Comparison of ENCODE assay signal across 1 cellular context in the genomic region with DNA sequence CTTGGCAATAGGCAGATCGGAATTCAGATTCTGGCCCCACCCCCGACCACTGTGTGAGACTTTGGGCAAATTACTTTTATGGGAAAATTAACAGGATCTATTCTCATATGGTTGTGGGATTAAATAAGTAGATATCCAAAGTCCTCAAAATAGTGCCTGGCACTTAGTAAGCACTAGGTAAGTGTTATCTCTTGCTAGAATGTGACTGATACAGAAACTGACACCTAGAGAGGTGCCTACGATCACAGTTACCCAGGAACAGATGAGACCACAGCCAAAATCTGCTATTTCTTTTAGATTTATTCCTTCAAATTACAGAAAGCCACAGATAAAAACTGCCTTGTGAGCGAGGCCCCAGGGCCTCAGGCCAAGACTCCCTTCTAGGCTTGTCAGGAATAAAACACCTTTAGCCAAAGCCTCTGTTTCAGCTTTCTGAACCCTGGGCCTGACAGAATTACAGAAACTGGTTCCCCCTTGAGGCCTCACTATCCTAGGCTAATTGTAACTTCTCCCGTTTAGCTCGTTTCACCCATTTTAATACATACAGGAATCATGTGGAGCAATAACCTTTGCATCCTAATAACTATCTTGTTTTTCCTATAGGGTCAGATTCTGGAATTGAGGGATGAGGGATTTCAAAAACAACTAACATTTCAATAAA.
TF ChIP-seq lines count a peak whose summit lies in the region.

No MANE protein-coding gene starts in this region.

TF ChIP-seq in K562, 482 proteins besides CTCF, POLR2A, EP300 and RAD21:
- TF ChIP-seq RAD51 (IDR thresholded peaks at IDR 0.05; ENCODE audit: borderline replicate concordance, low read depth) (no peak), HCFC1 (IDR thresholded peaks at IDR 0.05; ENCODE audit: low read depth, low read length) (no peak), TGIF2 (CRISPR knock-in tag; IDR thresholded peaks at IDR 0.05) (no peak), HNRNPL (IDR thresholded peaks at IDR 0.05; ENCODE audit: low read depth, low read length) (no peak), POLR3A (IDR thresholded peaks at IDR 0.05; ENCODE audit: borderline replicate concordance, extremely low read depth, insufficient read depth, insufficient read length) (no peak), ZNF699 (CRISPR knock-in tag; IDR thresholded peaks at IDR 0.05; ENCODE audit: insufficient replicate concordance) (no peak), RBM39 (optimal IDR thresholded peaks at IDR 0.05; ENCODE audit: low read depth, low read length) (no peak)
- TF ChIP-seq, protein P1, sequence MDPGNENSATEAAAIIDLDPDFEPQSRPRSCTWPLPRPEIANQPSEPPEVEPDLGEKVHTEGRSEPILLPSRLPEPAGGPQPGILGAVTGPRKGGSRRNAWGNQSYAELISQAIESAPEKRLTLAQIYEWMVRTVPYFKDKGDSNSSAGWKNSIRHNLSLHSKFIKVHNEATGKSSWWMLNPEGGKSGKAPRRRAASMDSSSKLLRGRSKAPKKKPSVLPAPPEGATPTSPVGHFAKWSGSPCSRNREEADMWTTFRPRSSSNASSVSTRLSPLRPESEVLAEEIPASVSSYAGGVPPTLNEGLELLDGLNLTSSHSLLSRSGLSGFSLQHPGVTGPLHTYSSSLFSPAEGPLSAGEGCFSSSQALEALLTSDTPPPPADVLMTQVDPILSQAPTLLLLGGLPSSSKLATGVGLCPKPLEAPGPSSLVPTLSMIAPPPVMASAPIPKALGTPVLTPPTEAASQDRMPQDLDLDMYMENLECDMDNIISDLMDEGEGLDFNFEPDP (CRISPR knock-in tag; IDR thresholded peaks at IDR 0.05), result no peak
- TF ChIP-seq, protein P2, sequence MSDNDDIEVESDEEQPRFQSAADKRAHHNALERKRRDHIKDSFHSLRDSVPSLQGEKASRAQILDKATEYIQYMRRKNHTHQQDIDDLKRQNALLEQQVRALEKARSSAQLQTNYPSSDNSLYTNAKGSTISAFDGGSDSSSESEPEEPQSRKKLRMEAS (CRISPR knock-in tag; IDR thresholded peaks at IDR 0.05), result no peak
- TF ChIP-seq, protein P3, sequence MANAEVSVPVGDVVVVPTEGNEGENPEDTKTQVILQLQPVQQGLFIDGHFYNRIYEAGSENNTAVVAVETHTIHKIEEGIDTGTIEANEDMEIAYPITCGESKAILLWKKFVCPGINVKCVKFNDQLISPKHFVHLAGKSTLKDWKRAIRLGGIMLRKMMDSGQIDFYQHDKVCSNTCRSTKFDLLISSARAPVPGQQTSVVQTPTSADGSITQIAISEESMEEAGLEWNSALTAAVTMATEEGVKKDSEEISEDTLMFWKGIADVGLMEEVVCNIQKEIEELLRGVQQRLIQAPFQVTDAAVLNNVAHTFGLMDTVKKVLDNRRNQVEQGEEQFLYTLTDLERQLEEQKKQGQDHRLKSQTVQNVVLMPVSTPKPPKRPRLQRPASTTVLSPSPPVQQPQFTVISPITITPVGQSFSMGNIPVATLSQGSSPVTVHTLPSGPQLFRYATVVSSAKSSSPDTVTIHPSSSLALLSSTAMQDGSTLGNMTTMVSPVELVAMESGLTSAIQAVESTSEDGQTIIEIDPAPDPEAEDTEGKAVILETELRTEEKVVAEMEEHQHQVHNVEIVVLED (CRISPR knock-in tag; IDR thresholded peaks at IDR 0.05), result no peak
- TF ChIP-seq, protein P4, sequence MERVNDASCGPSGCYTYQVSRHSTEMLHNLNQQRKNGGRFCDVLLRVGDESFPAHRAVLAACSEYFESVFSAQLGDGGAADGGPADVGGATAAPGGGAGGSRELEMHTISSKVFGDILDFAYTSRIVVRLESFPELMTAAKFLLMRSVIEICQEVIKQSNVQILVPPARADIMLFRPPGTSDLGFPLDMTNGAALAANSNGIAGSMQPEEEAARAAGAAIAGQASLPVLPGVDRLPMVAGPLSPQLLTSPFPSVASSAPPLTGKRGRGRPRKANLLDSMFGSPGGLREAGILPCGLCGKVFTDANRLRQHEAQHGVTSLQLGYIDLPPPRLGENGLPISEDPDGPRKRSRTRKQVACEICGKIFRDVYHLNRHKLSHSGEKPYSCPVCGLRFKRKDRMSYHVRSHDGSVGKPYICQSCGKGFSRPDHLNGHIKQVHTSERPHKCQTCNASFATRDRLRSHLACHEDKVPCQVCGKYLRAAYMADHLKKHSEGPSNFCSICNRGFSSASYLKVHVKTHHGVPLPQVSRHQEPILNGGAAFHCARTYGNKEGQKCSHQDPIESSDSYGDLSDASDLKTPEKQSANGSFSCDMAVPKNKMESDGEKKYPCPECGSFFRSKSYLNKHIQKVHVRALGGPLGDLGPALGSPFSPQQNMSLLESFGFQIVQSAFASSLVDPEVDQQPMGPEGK (CRISPR knock-in tag; IDR thresholded peaks at IDR 0.05; ENCODE audit: borderline replicate concordance), result no peak
- TF ChIP-seq, protein P5, sequence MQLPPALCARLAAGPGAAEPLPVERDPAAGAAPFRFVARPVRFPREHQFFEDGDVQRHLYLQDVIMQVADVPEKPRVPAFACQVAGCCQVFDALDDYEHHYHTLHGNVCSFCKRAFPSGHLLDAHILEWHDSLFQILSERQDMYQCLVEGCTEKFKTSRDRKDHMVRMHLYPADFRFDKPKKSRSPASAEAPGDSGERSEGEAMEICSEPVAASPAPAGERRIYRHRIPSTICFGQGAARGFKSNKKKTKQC (CRISPR knock-in tag; IDR thresholded peaks at IDR 0.05), result no peak
